17 cellular contexts compared by ENCODE assay signal in genomic region chr15:49255966-49256759, GRCh38.
DNase-seq lines count a peak whose midpoint lies in the region; ATAC-seq and TF ChIP-seq lines count a peak whose summit lies in the region.
"Had no signal": no experiment of that assay in that cellular context is flagged by ENCODE, and none has a peak within 500 bp of the region (broad histone marks: within the 10 kb centered on the region; RNA-seq: fewer than 3 reads in every experiment).

No MANE protein-coding gene starts in this region.

- peak overlapping the region in 3 of 4 donors; percentile 9 to 25 (median 23) for H3K4me3 ChIP-seq in gastrocnemius medialis
- H3K4me3 ChIP-seq in effector memory CD4-positive, alpha-beta T cell (ENCODE audit: insufficient read depth, low read depth, low read length, poor library complexity, severe bottlenecking), result no peak overlapping the region
- H3K4me3 ChIP-seq: gastroesophageal sphincter, SK-N-MC, thyroid gland had no signal

- peak overlapping the region; percentile 61 to 83 (median 67) for H3K27ac ChIP-seq in gastrocnemius medialis
- H3K27ac ChIP-seq in effector memory CD4-positive, alpha-beta T cell (ENCODE audit: insufficient read depth, low read length, poor library complexity, severe bottlenecking), result no peak overlapping the region
- H3K27ac ChIP-seq: SK-N-MC, thyroid gland had no signal

- H3K27me3 ChIP-seq in gastrocnemius medialis, result no peaks in the 10 kb centered on the region
- no peaks in the 10 kb centered on the region for H3K27me3 ChIP-seq in effector memory CD4-positive, alpha-beta T cell (replicated peaks; ENCODE audit: control insufficient read depth, insufficient read depth, low read length, poor library complexity, severe bottlenecking)
- H3K27me3 ChIP-seq: gastroesophageal sphincter, thyroid gland had no signal

- in situ Hi-C loops in gastrocnemius medialis (cut with MboI; ENCODE audit: low sequenced_read_pairs in 4 of 4), result no loop called here

- ATAC-seq in gastrocnemius medialis, result peak; percentile 88 to 96
- ATAC-seq: activated T-helper 17 cell treated with anti-CD3 and anti-CD28 coated beads, Interleukin-2, amount 50 U/mL, for 72 hours; gastroesophageal sphincter; left lobe of liver; Panc1; stimulated activated effector memory CD8-positive, alpha-beta T cell treated with anti-CD3 and anti-CD28 coated beads, Interleukin-12 subunit alpha, Interleukin-12 subunit beta, amount 100 ng/mL, for 72 hours had no signal

- no peaks in the 10 kb centered on the region for H3K36me3 ChIP-seq in gastrocnemius medialis
- H3K36me3 ChIP-seq in effector memory CD4-positive, alpha-beta T cell (ENCODE audit: control insufficient read depth, insufficient read depth, low read length), result peaks cover 3% of the 10 kb centered on the region
- H3K36me3 ChIP-seq: gastroesophageal sphincter, thyroid gland had no signal

- TF ChIP-seq POLR2A in gastrocnemius medialis (IDR thresholded peaks at IDR 0.05), result no peak

- peaks cover 12 to 16% of the 10 kb centered on the region in 2 donors for H3K4me1 ChIP-seq in gastrocnemius medialis
- no peaks in the 10 kb centered on the region for H3K4me1 ChIP-seq in effector memory CD4-positive, alpha-beta T cell (ENCODE audit: control insufficient read depth, insufficient read depth, low read length, poor library complexity, severe bottlenecking)
- H3K4me1 ChIP-seq: thyroid gland had no signal

- intact Hi-C loops in gastrocnemius medialis (cut with DNase I; ENCODE audit: low total_unique reads), result no loop called here

- TF ChIP-seq CTCF in gastrocnemius medialis (IDR thresholded peaks at IDR 0.05 in 4 of 5, conservative IDR thresholded peaks at IDR 0.05 in 1 of 5), result no peak

- H3K9me3 ChIP-seq in gastrocnemius medialis, result no peaks in the 10 kb centered on the region
- no peaks in the 10 kb centered on the region for H3K9me3 ChIP-seq in effector memory CD4-positive, alpha-beta T cell (ENCODE audit: control insufficient read depth, low read length)
- H3K9me3 ChIP-seq: gastroesophageal sphincter, thyroid gland had no signal

- DNase-seq in NCI-H1417 (lab: John Stamatoyannopoulos, UW), result peak in 2 of 3 experiments; percentile 1 to 66
- DNase-seq in NCI-H1417 treated with DMSO at 0.1 percent for 48 hours (lab: John Stamatoyannopoulos, UW), result no peak
- peak; percentile 87 for DNase-seq in NCI-H1436 treated with DMSO at 0.1 percent for 48 hours (lab: John Stamatoyannopoulos, UW)
- peak; percentile 59 for DNase-seq in NCI-H748 treated with DMSO at 0.1 percent for 48 hours (lab: John Stamatoyannopoulos, UW)
- DNase-seq in gastrocnemius medialis, result no peak
- no peak for DNase-seq in effector memory CD4-positive, alpha-beta T cell
- no peak for DNase-seq in AML-193 (lab: John Stamatoyannopoulos, UW)
- no peak for DNase-seq in kidney glomerular epithelial cell (lab: John Stamatoyannopoulos, UW)
- DNase-seq: dermis blood vessel endothelial cell, MM.1S, thyroid gland had no signal

Comparison
In these comparisons a context has a peak if more than half of its experiments do, and no peak if none do; other contexts are left out.
1. DNase-seq: peak in NCI-H1417 (2 of 3), NCI-H1436 treated with DMSO at 0.1 percent for 48 hours (single experiment) and NCI-H748 treated with DMSO at 0.1 percent for 48 hours (single experiment); none in NCI-H1417 treated with DMSO at 0.1 percent for 48 hours (single experiment), gastrocnemius medialis (0 of 2), effector memory CD4-positive, alpha-beta T cell (0 of 3), AML-193 (0 of 2) and kidney glomerular epithelial cell (single experiment).